Comparison of ENCODE assay signal across 24 cellular contexts in the genomic region with DNA sequence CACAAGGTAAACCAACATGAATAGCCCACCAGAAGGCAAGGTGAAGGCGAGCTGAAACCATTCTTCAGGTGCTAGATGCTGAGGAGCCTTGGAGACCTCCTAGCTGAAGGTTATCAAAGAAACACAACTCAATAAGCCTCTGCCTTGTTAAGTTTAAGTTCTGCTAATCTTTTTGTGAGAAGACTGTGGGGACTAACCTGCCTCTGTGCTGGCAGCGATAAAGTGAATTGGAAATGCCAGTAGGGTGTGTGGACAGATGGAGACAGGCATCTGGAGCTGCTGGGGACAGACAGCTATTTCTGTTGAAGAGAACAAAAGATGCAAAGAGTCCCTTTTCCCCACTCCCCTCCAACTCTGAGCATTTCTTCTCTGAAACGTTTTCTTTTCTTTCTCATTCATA. TPM values are rescaled to one million over a fixed set of nuclear protein-coding genes. Genes with fewer than 3 reads are reported as not detected.
"Had no signal": no experiment of that assay in that cellular context is flagged by ENCODE, and none has a peak within 500 bp of the region (broad histone marks: within the 10 kb centered on the region; RNA-seq: fewer than 3 reads in every experiment).

No MANE protein-coding gene starts in this region.

- DNase-seq: islet precursor cell; left ventricle myocardium inferior; midbrain; naive thymus-derived CD4-positive, alpha-beta T cell; pancreas; stimulated activated CD4-positive, alpha-beta T cell treated with anti-CD3 and anti-CD28 coated beads, Interleukin-1b, Interleukin-23, amount 100 ng/mL, for 48 hours; stimulated activated CD4-positive, alpha-beta T cell treated with anti-CD3 and anti-CD28 coated beads, Interleukin-2, amount 100 ng/mL, for 48 hours; stimulated activated CD4-positive, alpha-beta T cell treated with anti-CD3 and anti-CD28 coated beads, Interleukin-4, amount 100 ng/mL, for 4 hours; stimulated activated CD8-positive, alpha-beta memory T cell treated with anti-CD3 and anti-CD28 coated beads, Interleukin-4, amount 100 ng/mL, for 48 hours; stimulated activated naive CD4-positive, alpha-beta T cell treated with Interleukin-2 at 50 U/mL for 16 hours; stimulated activated naive CD8-positive, alpha-beta T cell treated with anti-CD3 and anti-CD28 coated beads, Interleukin-15, amount 100 ng/mL, for 72 hours; uterus had no signal

- H3K4me2 ChIP-seq: smooth muscle cell had no signal

- H3K36me3 Mint-ChIP-seq: naive thymus-derived CD4-positive, alpha-beta T cell; natural killer cell treated with Interleukin-12 subunit alpha and Interleukin-12 subunit beta and Interleukin-15 and Interleukin-18, amount 100 ng/mL, for 72 hours; stimulated activated memory B cell treated with anti-CD40 and anti-IgM and Interleukin-4, amounts not matched to agents 10 μg/mL and 1 μg/mL and 100 μg/mL, for 72 hours; type B pancreatic cell had no signal

- H3K9me3 Mint-ChIP-seq: naive thymus-derived CD4-positive, alpha-beta T cell; natural killer cell treated with Interleukin-12 subunit alpha and Interleukin-12 subunit beta and Interleukin-15 and Interleukin-18, amount 100 ng/mL, for 72 hours; stimulated activated memory B cell treated with anti-CD40 and anti-IgM and Interleukin-4, amounts not matched to agents 10 μg/mL and 1 μg/mL and 100 μg/mL, for 72 hours; stimulated activated naive CD8-positive, alpha-beta T cell treated with anti-CD3 and anti-CD28 coated beads, Interleukin-15, amount 100 ng/mL, for 72 hours; type B pancreatic cell had no signal

- H3K27ac Mint-ChIP-seq: progenitor cell of endocrine pancreas; stimulated activated memory B cell treated with anti-CD40 and anti-IgM and Interleukin-4, amounts not matched to agents 10 μg/mL and 1 μg/mL and 100 μg/mL, for 72 hours; stimulated activated naive CD8-positive, alpha-beta T cell treated with anti-CD3 and anti-CD28 coated beads, Interleukin-15, amount 100 ng/mL, for 72 hours; type B pancreatic cell had no signal

- H3K4me1 Mint-ChIP-seq: stimulated activated naive CD8-positive, alpha-beta T cell treated with anti-CD3 and anti-CD28 coated beads, Interleukin-15, amount 100 ng/mL, for 72 hours had no signal

- H3K36me3 ChIP-seq: left ventricle myocardium inferior, pancreas, right atrium auricular region, right lobe of liver, tibial nerve, uterus had no signal

- H3K4me3 ChIP-seq: left ventricle myocardium inferior, lung, mucosa of descending colon, pancreas, right atrium auricular region, right lobe of liver, smooth muscle cell, tibial nerve, uterus had no signal

- H3K27ac ChIP-seq: left ventricle myocardium inferior, pancreas, right atrium auricular region, right lobe of liver, tibial nerve, uterus had no signal

- H3K27me3 ChIP-seq: right atrium auricular region had no signal

- H3K9me3 ChIP-seq: left ventricle myocardium inferior, mucosa of descending colon, pancreas, right atrium auricular region, right lobe of liver, tibial nerve, uterus had no signal

- H3K4me3 Mint-ChIP-seq: naive thymus-derived CD4-positive, alpha-beta T cell; natural killer cell treated with Interleukin-12 subunit alpha and Interleukin-12 subunit beta and Interleukin-15 and Interleukin-18, amount 100 ng/mL, for 72 hours; stimulated activated memory B cell treated with anti-CD40 and anti-IgM and Interleukin-4, amounts not matched to agents 10 μg/mL and 1 μg/mL and 100 μg/mL, for 72 hours; stimulated activated naive CD8-positive, alpha-beta T cell treated with anti-CD3 and anti-CD28 coated beads, Interleukin-15, amount 100 ng/mL, for 72 hours; type B pancreatic cell had no signal

RNA-seq across cellular contexts. Expression of a gene that starts 33.5 kb away (rescaled TPM):
- total RNA-seq: myocyte, osteoblast had no signal
